Comparison of ENCODE assay signal across 9 cellular contexts in genomic region chr12:128644664-128645296, GRCh38.
DNase-seq lines count a peak whose midpoint lies in the region; ATAC-seq and TF ChIP-seq lines count a peak whose summit lies in the region.
"Had no signal": no experiment of that assay in that cellular context is flagged by ENCODE, and none has a peak within 500 bp of the region (broad histone marks: within the 10 kb centered on the region; RNA-seq: fewer than 3 reads in every experiment).

No MANE protein-coding gene starts in this region.

- H3K27ac ChIP-seq in HL-60 (replicated peaks) (no peak overlapping the region), upper lobe of right lung (no peak overlapping the region)
- H3K27ac ChIP-seq: BLaER1 treated with 17β-estradiol and CSF1 and Interleukin-3, amounts not matched to agents 10 nM and 100 nM had no signal

- DNase-seq in NCI-H2196 (lab: John Stamatoyannopoulos, UW; ENCODE audit: unreplicated experiment) (peak; percentile 15), NCI-H2196 treated with DMSO at 0.1 percent for 48 hours (lab: John Stamatoyannopoulos, UW; ENCODE audit: unreplicated experiment) (no peak), HL-60 (ENCODE audit: low read depth in 1 of 2, low spot score in 1 of 2) (no peak), iPS-NIHi11 (ENCODE audit: low spot score) (peak; percentile 47), upper lobe of right lung (no peak), KG1 (lab: John Stamatoyannopoulos, UW) (no peak)
- DNase-seq in activated CD4-positive, alpha-beta memory T cell treated with anti-CD3 and anti-CD28 coated beads for 36 hours, result peak; percentile 30
- DNase-seq in stimulated activated naive CD4-positive, alpha-beta T cell treated with Interleukin-2 at 50 U/mL for 16 hours (lab: John Stamatoyannopoulos, UW), result no peak

- TF ChIP-seq CTCF in HL-60 (IDR thresholded peaks at IDR 0.05; ENCODE audit: insufficient read depth, low read length) (peak; percentile 56), upper lobe of right lung (IDR thresholded peaks at IDR 0.05) (peak; percentile 61)

- peak; percentile 39 for ATAC-seq in upper lobe of right lung

- no peak overlapping the region for H3K27ac Mint-ChIP-seq in activated CD4-positive, alpha-beta memory T cell treated with anti-CD3 and anti-CD28 coated beads for 36 hours

- H3K4me3 ChIP-seq in HL-60 (replicated peaks; ENCODE audit: insufficient read depth, low read length) (no peak overlapping the region), upper lobe of right lung (no peak overlapping the region)
- H3K4me3 ChIP-seq: BLaER1 treated with 17β-estradiol and CSF1 and Interleukin-3, amounts not matched to agents 10 nM and 100 nM had no signal

- H3K4me1 ChIP-seq in upper lobe of right lung, result no peaks in the 10 kb centered on the region

- intact Hi-C loops in activated CD4-positive, alpha-beta memory T cell treated with anti-CD3 and anti-CD28 coated beads for 36 hours (cut with micrococcal nuclease), result no loop called here
- intact Hi-C loops in upper lobe of right lung (cut with DNase I), result no loop called here

- POLR2A ChIA-PET in activated CD4-positive, alpha-beta memory T cell treated with anti-CD3 and anti-CD28 coated beads for 36 hours (lab: Charles Lee), result no interaction called here

- no peaks in the 10 kb centered on the region for H3K36me3 Mint-ChIP-seq in activated CD4-positive, alpha-beta memory T cell treated with anti-CD3 and anti-CD28 coated beads for 36 hours

- CTCF ChIA-PET in activated CD4-positive, alpha-beta memory T cell treated with anti-CD3 and anti-CD28 coated beads for 36 hours (lab: Charles Lee), result interaction anchor here (1.3 kb wide), 1 partner anchor 1369 kb away, joined by 3 read pairs; no protein-coding TSS in a partner anchor

- no peak overlapping the region for H3K4me3 Mint-ChIP-seq in activated CD4-positive, alpha-beta memory T cell treated with anti-CD3 and anti-CD28 coated beads for 36 hours

- H3K27me3 Mint-ChIP-seq in activated CD4-positive, alpha-beta memory T cell treated with anti-CD3 and anti-CD28 coated beads for 36 hours, result peaks cover 2% of the 10 kb centered on the region

- no peaks in the 10 kb centered on the region for H3K36me3 ChIP-seq in upper lobe of right lung
- H3K36me3 ChIP-seq: BLaER1 treated with 17β-estradiol and CSF1 and Interleukin-3, amounts not matched to agents 10 nM and 100 nM had no signal

- H3K4me1 Mint-ChIP-seq in activated CD4-positive, alpha-beta memory T cell treated with anti-CD3 and anti-CD28 coated beads for 36 hours (ENCODE audit: low read depth), result no peaks in the 10 kb centered on the region

- H3K27me3 ChIP-seq in HL-60 (ENCODE audit: insufficient read depth, poor library complexity, severe bottlenecking) (no peaks in the 10 kb centered on the region), upper lobe of right lung (peaks cover 6% of the 10 kb centered on the region)
- H3K27me3 ChIP-seq: BLaER1 treated with 17β-estradiol and CSF1 and Interleukin-3, amounts not matched to agents 10 nM and 100 nM had no signal

- peaks cover 32% of the 10 kb centered on the region for H3K9me3 Mint-ChIP-seq in activated CD4-positive, alpha-beta memory T cell treated with anti-CD3 and anti-CD28 coated beads for 36 hours

- no peaks in the 10 kb centered on the region for H3K9me3 ChIP-seq in upper lobe of right lung

Comparison
In these comparisons a context has a peak if more than half of its experiments do, and no peak if none do; other contexts are left out.
1. DNase-seq: peak in NCI-H2196 (single experiment), activated CD4-positive, alpha-beta memory T cell treated with anti-CD3 and anti-CD28 coated beads for 36 hours (single experiment) and iPS-NIHi11 (single experiment); none in NCI-H2196 treated with DMSO at 0.1 percent for 48 hours (single experiment), HL-60 (0 of 2), upper lobe of right lung (single experiment), KG1 (single experiment) and stimulated activated naive CD4-positive, alpha-beta T cell treated with Interleukin-2 at 50 U/mL for 16 hours (single experiment).